In genomic region chr4:3729885-3730226, GRCh38 we compare ENCODE assay signal across 25 cellular contexts. TPM values are rescaled to one million over a fixed set of nuclear protein-coding genes. Genes with fewer than 3 reads are reported as not detected.
"Had no signal": no experiment of that assay in that cellular context is flagged by ENCODE, and none has a peak within 500 bp of the region (broad histone marks: within the 10 kb centered on the region; RNA-seq: fewer than 3 reads in every experiment).

No MANE protein-coding gene starts in this region.

- H3K27me3 ChIP-seq: right lobe of liver had no signal

- H3K4me3 Mint-ChIP-seq: activated CD4-positive, alpha-beta T cell treated with anti-CD3 and anti-CD28 coated beads, Interleukin-2, amount 10 ng/mL, durations not matched to agents 7 days and 5 days; activated CD8-positive, alpha-beta memory T cell treated with anti-CD3 and anti-CD28 coated beads, Interleukin-2, amount 10 ng/mL, durations not matched to agents 7 days and 5 days; activated CD8-positive, alpha-beta T cell treated with anti-CD3 and anti-CD28 coated beads for 36 hours; activated naive CD4-positive, alpha-beta T cell treated with anti-CD3 and anti-CD28 coated beads, Interleukin-2, amount 50 U/mL, for 24 hours; memory B cell; nephron progenitor cell; stimulated activated effector memory CD8-positive, alpha-beta T cell treated with anti-CD3 and anti-CD28 coated beads, Interleukin-12 subunit alpha, Interleukin-12 subunit beta, amount 100 ng/mL, for 72 hours; T-cell; T-helper 2 cell treated with Interferon-gamma antibody and Interleukin-4, amounts not matched to agents 5 μg/mL and 100 μg/mL, for 36 hours had no signal

- H3K4me1 Mint-ChIP-seq: activated CD4-positive, alpha-beta T cell treated with anti-CD3 and anti-CD28 coated beads, Interleukin-2, amount 10 ng/mL, durations not matched to agents 7 days and 5 days; activated CD8-positive, alpha-beta memory T cell treated with anti-CD3 and anti-CD28 coated beads, Interleukin-2, amount 10 ng/mL, durations not matched to agents 7 days and 5 days; activated naive CD4-positive, alpha-beta T cell treated with anti-CD3 and anti-CD28 coated beads, Interleukin-2, amount 50 U/mL, for 24 hours; memory B cell; T-cell had no signal

- H3K4me1 ChIP-seq: foreskin keratinocyte, right lobe of liver had no signal

- H3K27ac ChIP-seq: foreskin keratinocyte, right lobe of liver, upper lobe of left lung, VCaP had no signal

- H3K27ac Mint-ChIP-seq: activated CD4-positive, alpha-beta T cell treated with anti-CD3 and anti-CD28 coated beads, Interleukin-2, amount 10 ng/mL, durations not matched to agents 7 days and 5 days; activated CD8-positive, alpha-beta memory T cell treated with anti-CD3 and anti-CD28 coated beads, Interleukin-2, amount 10 ng/mL, durations not matched to agents 7 days and 5 days; activated CD8-positive, alpha-beta T cell treated with anti-CD3 and anti-CD28 coated beads for 36 hours; activated naive CD4-positive, alpha-beta T cell treated with anti-CD3 and anti-CD28 coated beads, Interleukin-2, amount 50 U/mL, for 24 hours; memory B cell; nephron progenitor cell; stimulated activated effector memory CD8-positive, alpha-beta T cell treated with anti-CD3 and anti-CD28 coated beads, Interleukin-12 subunit alpha, Interleukin-12 subunit beta, amount 100 ng/mL, for 72 hours; T-cell; T-helper 2 cell treated with Interferon-gamma antibody and Interleukin-4, amounts not matched to agents 5 μg/mL and 100 μg/mL, for 36 hours had no signal

- ATAC-seq: activated CD8-positive, alpha-beta memory T cell treated with anti-CD3 and anti-CD28 coated beads, Interleukin-2, amount 10 ng/mL, durations not matched to agents 7 days and 5 days; activated CD8-positive, alpha-beta T cell treated with anti-CD3 and anti-CD28 coated beads for 36 hours; foreskin keratinocyte; mucosa of descending colon; right lobe of liver; stimulated activated effector memory CD8-positive, alpha-beta T cell treated with anti-CD3 and anti-CD28 coated beads, Interleukin-12 subunit alpha, Interleukin-12 subunit beta, amount 100 ng/mL, for 72 hours; T-cell had no signal

- H3K36me3 ChIP-seq: right lobe of liver, upper lobe of left lung had no signal

- H3K4me3 ChIP-seq: mucosa of descending colon, right lobe of liver, upper lobe of left lung had no signal

- H3K9me3 Mint-ChIP-seq: activated CD4-positive, alpha-beta T cell treated with anti-CD3 and anti-CD28 coated beads, Interleukin-2, amount 10 ng/mL, durations not matched to agents 7 days and 5 days; activated CD8-positive, alpha-beta T cell treated with anti-CD3 and anti-CD28 coated beads for 36 hours; activated naive CD4-positive, alpha-beta T cell treated with anti-CD3 and anti-CD28 coated beads, Interleukin-2, amount 50 U/mL, for 24 hours; memory B cell; nephron progenitor cell; stimulated activated effector memory CD8-positive, alpha-beta T cell treated with anti-CD3 and anti-CD28 coated beads, Interleukin-12 subunit alpha, Interleukin-12 subunit beta, amount 100 ng/mL, for 72 hours; T-cell; T-helper 2 cell treated with Interferon-gamma antibody and Interleukin-4, amounts not matched to agents 5 μg/mL and 100 μg/mL, for 36 hours had no signal

- H3K27me3 Mint-ChIP-seq: activated CD4-positive, alpha-beta T cell treated with anti-CD3 and anti-CD28 coated beads, Interleukin-2, amount 10 ng/mL, durations not matched to agents 7 days and 5 days had no signal

- DNase-seq: activated CD4-positive, alpha-beta T cell treated with anti-CD3 and anti-CD28 coated beads, Interleukin-2, amount 10 ng/mL, durations not matched to agents 7 days and 5 days; activated CD4-positive, CD25-positive, alpha-beta regulatory T cell treated with anti-CD3 and anti-CD28 coated beads, Interleukin-2, amount 50 U/mL, for 72 hours; activated CD8-positive, alpha-beta memory T cell treated with anti-CD3 and anti-CD28 coated beads, Interleukin-2, amount 10 ng/mL, durations not matched to agents 7 days and 5 days; activated CD8-positive, alpha-beta T cell treated with anti-CD3 and anti-CD28 coated beads for 36 hours; activated effector memory CD4-positive, alpha-beta T cell treated with anti-CD3 and anti-CD28 coated beads, Interleukin-2, amount 50 U/mL, for 16 hours; activated T-cell treated with anti-CD3 and anti-CD28 coated beads for 4 hours; central memory CD4-positive, alpha-beta T cell; dermis blood vessel endothelial cell; effector CD8-positive, alpha-beta T cell; foreskin keratinocyte; kidney glomerular epithelial cell; left ventricle myocardium superior; mucosa of descending colon; nephron progenitor cell; occipital lobe; right lobe of liver; small intestine; stimulated activated CD4-positive, alpha-beta T cell treated with anti-CD3 and anti-CD28 coated beads, Interleukin-2, amount 100 ng/mL, for 24 hours; T-cell; upper lobe of left lung had no signal

- H3K9me3 ChIP-seq: mucosa of descending colon, right lobe of liver, upper lobe of left lung had no signal

RNA-seq across cellular contexts. Expression of gene ADRA2C, which starts 36.3 kb away (rescaled TPM):
- total RNA-seq: activated CD4-positive, alpha-beta T cell treated with anti-CD3 and anti-CD28 coated beads, Interleukin-2, amount 10 ng/mL, durations not matched to agents 7 days and 5 days; activated CD8-positive, alpha-beta memory T cell treated with anti-CD3 and anti-CD28 coated beads, Interleukin-2, amount 10 ng/mL, durations not matched to agents 7 days and 5 days had no signal
